In the genomic region with DNA sequence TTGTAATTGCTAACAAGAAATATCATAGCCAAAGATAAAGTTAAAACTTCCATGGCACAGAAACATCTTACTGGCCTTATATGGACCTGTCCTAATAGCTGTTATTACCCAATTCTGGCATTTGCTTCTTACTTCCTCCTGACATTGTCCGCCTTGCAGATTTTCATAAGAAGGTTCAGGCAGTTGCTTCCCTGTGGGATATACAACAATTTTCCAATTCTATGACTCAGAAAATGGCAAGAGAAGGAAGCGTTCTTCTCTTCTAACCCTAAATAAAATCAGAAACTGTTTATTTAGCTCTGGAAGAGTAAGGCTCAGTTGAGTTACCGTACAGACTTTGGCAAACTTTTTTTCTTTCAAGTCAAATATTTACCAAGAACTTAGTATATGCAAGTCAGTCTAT, we compare ENCODE assay signal across 8 cellular contexts. TPM values are rescaled to one million over a fixed set of nuclear protein-coding genes. Genes with fewer than 3 reads are reported as not detected.
DNase-seq lines count a peak whose midpoint lies in the region; ATAC-seq and TF ChIP-seq lines count a peak whose summit lies in the region.

No MANE protein-coding gene starts in this region.

- H3K27me3 Mint-ChIP-seq in GM23338 (ENCODE audit: insufficient read depth, low read depth, poor library complexity): peaks cover 2% of the 10 kb centered on the region

- H3K4me1 Mint-ChIP-seq in GM23338: peaks cover 22% of the 10 kb centered on the region

- H2AFZ ChIP-seq in GM23338: no peak overlapping the region

- no peaks in the 10 kb centered on the region for H3K9me3 Mint-ChIP-seq in GM23338

- H3K9ac ChIP-seq in SK-N-MC (ENCODE audit: insufficient read length): peak overlapping the region; percentile 87
- H3K9ac ChIP-seq in skeletal muscle tissue (ENCODE audit: low read depth in 1 of 3, low read length in 3 of 3): no peak overlapping the region

- peak overlapping the region; percentile 78 for H3K4me2 ChIP-seq in GM23338

- no peaks in the 10 kb centered on the region for H3K27me3 ChIP-seq in GM23338 (ENCODE audit: insufficient read depth)
- no peaks in the 10 kb centered on the region for H3K27me3 ChIP-seq in skeletal muscle tissue (ENCODE audit: control insufficient read depth in 3 of 3, insufficient read depth in 3 of 3, low read length in 3 of 3)

- no peak overlapping the region for H3K27ac ChIP-seq in GM23338 (ENCODE audit: low read depth)
- H3K27ac ChIP-seq in SK-N-MC: no peak overlapping the region
- H3K27ac ChIP-seq in skeletal muscle tissue (ENCODE audit: low read depth, low read length): peak overlapping the region; percentile 9

- H3K4me3 Mint-ChIP-seq in GM23338: peak overlapping the region; percentile 87

- H3K36me3 ChIP-seq in GM23338 (ENCODE audit: insufficient read depth) (peaks cover 3% of the 10 kb centered on the region; the same call in 1 of the 2 replicates), SK-N-MC (ENCODE audit: insufficient read depth, low read length) (peaks cover 25% of the 10 kb centered on the region), skeletal muscle tissue (ENCODE audit: control insufficient read depth in 3 of 3, insufficient read depth in 3 of 3, low read length in 3 of 3) (no peaks in the 10 kb centered on the region)

- H3K4me3 ChIP-seq in GM23338: peak overlapping the region; percentile 68
- peak overlapping the region; percentile 87 for H3K4me3 ChIP-seq in SK-N-MC
- peak overlapping the region; percentile 65 to 97 for H3K4me3 ChIP-seq in foreskin fibroblast (ENCODE audit: low read depth in 1 of 2, low read length in 2 of 2)
- peak overlapping the region in 2 of 3 donors; percentile 91 to 96 for H3K4me3 ChIP-seq in skeletal muscle tissue (ENCODE audit: low read length in 3 of 3)

- peaks cover 58% of the 10 kb centered on the region for H3K79me2 ChIP-seq in GM23338 (replicated peaks; ENCODE audit: insufficient read depth)

- H3K9me3 ChIP-seq in SK-N-MC (ENCODE audit: low read depth, low read length): no peaks in the 10 kb centered on the region
- no peaks in the 10 kb centered on the region for H3K9me3 ChIP-seq in skeletal muscle tissue (ENCODE audit: control insufficient read depth in 3 of 3, low read length in 3 of 3)

- DNase-seq in GM23338 (ENCODE audit: low spot score) (no peak), SK-N-MC (ENCODE audit: low read depth, low spot score) (no peak), foreskin fibroblast (peak; percentile 27 to 48), kidney glomerular epithelial cell (lab: John Stamatoyannopoulos, UW) (no peak), left colon (no peak)
- DNase-seq in stimulated activated CD4-positive, alpha-beta T cell treated with anti-CD3 and anti-CD28 coated beads, Interleukin-15, amount 100 ng/mL, for 24 hours: no peak
- no peak for DNase-seq in activated CD4-positive, alpha-beta T cell treated with anti-CD3 and anti-CD28 coated beads for 48 hours

- H3K4me1 ChIP-seq in GM23338 (ENCODE audit: insufficient read depth) (peaks cover 17% of the 10 kb centered on the region), skeletal muscle tissue (ENCODE audit: control insufficient read depth in 3 of 3, insufficient read depth in 3 of 3, low read length in 3 of 3) (peaks cover 8 to 21% (median 18%) of the 10 kb centered on the region in 3 donors)

- no peak overlapping the region for H3K27ac Mint-ChIP-seq in GM23338

- intact Hi-C loops in left colon (cut with DNase I, micrococcal nuclease): no loop called here

- 0 out of 2 replicates have a peak, but pooled peaks cover 5% of the 10 kb centered on the region for H3F3A ChIP-seq in GM23338 (replicated peaks; ENCODE audit: low read depth)

- H3K36me3 Mint-ChIP-seq in GM23338 (ENCODE audit: low read depth): peaks cover 19% of the 10 kb centered on the region

- TF ChIP-seq CTCF in GM23338 (conservative IDR thresholded peaks at IDR 0.05; ENCODE audit: low read depth in 2 of 2) (no peak), foreskin fibroblast (IDR thresholded peaks at IDR 0.05; ENCODE audit: low read depth, low read length) (no peak)

- ATAC-seq in GM23338 (no peak), left colon (no peak)

- H4K20me1 ChIP-seq in GM23338 (replicated peaks; ENCODE audit: insufficient read depth): peaks cover 32% of the 10 kb centered on the region

- H3K9me2 ChIP-seq in GM23338 (ENCODE audit: insufficient read depth): no peaks in the 10 kb centered on the region

TF ChIP-seq in GM23338, 12 proteins besides CTCF, POLR2A, EP300 and RAD21:
- TF ChIP-seq ZNF331 (CRISPR knock-in tag; IDR thresholded peaks at IDR 0.05; ENCODE audit: low read depth): no peak
- TF ChIP-seq EZH2 (IDR thresholded peaks at IDR 0.05; ENCODE audit: low read depth, unreplicated experiment): no peak
TF ChIP-seq in GM23338: peak in this region for 0.

RNA-seq across cellular contexts. Expression of gene PRKAA1, which starts 1.7 kb away (rescaled TPM):
- total RNA-seq in GM23338 (2014; rRNA removed; shearing (Covaris generic)): 35.0 and 35.9 TPM in 2 replicates
- 7.8 and 10.3 TPM in 2 replicates for polyA plus RNA-seq in GM23338 (2016; fragmentation: Nextera tagmentation; extraction: Ambion mirVana)
- total RNA-seq in skeletal muscle tissue (41.2 TPM), left colon (100 to 1,000 TPM in 1 of 2 donors, 10 to 100 TPM in 1; 95.4 to 108 TPM)

RNA-seq across cellular contexts. Expression of gene RPL37, which starts 38.5 kb away (rescaled TPM):
- 70.1 and 104 TPM in 2 replicates for total RNA-seq in GM23338 (2014; rRNA removed; shearing (Covaris generic))
- polyA plus RNA-seq in GM23338 (2016; fragmentation: Nextera tagmentation; extraction: Ambion mirVana): 3,283 and 3,957 TPM in 2 replicates
- 2,214 TPM for total RNA-seq in skeletal muscle tissue
- 100 to 1,000 TPM; 828 to 833 TPM for total RNA-seq in left colon

RNA-seq across cellular contexts. Expression of gene TTC33, which starts 40.7 kb away (rescaled TPM):
- total RNA-seq in GM23338 (2014; rRNA removed; shearing (Covaris generic)): 11.5 and 12.9 TPM in 2 replicates
- 4.0 and 4.1 TPM in 2 replicates for polyA plus RNA-seq in GM23338 (2016; fragmentation: Nextera tagmentation; extraction: Ambion mirVana)
- 17.2 TPM for total RNA-seq in skeletal muscle tissue
- 10 to 100 TPM; 15.0 to 15.8 TPM for total RNA-seq in left colon

RNA-seq across cellular contexts. Expression of gene CARD6, which starts 44.7 kb away (rescaled TPM):
- total RNA-seq in GM23338 (2014; rRNA removed; shearing (Covaris generic)): 0.23 and 0.45 TPM in 2 replicates
- polyA plus RNA-seq in GM23338 (2016; fragmentation: Nextera tagmentation; extraction: Ambion mirVana): 0.28 and 0.32 TPM in 2 replicates
- 3.1 TPM for total RNA-seq in skeletal muscle tissue
- total RNA-seq in left colon: 1 to 10 TPM; 1.9 to 3.5 TPM

Comparison
In these comparisons a context has a peak if more than half of its experiments do, and no peak if none do; other contexts are left out.
1. DNase-seq: peak in foreskin fibroblast (2 of 2); none in GM23338 (single experiment), SK-N-MC (single experiment), stimulated activated CD4-positive, alpha-beta T cell treated with anti-CD3 and anti-CD28 coated beads, Interleukin-15, amount 100 ng/mL, for 24 hours (single experiment), kidney glomerular epithelial cell (single experiment), activated CD4-positive, alpha-beta T cell treated with anti-CD3 and anti-CD28 coated beads for 48 hours (single experiment) and left colon (0 of 2).
2. Peak in every context shown above with its lines, with median percentiles within 50 percentile points of each other: H3K4me3 ChIP-seq.